ENCODE assay signal across 18 cellular contexts in the genomic region with DNA sequence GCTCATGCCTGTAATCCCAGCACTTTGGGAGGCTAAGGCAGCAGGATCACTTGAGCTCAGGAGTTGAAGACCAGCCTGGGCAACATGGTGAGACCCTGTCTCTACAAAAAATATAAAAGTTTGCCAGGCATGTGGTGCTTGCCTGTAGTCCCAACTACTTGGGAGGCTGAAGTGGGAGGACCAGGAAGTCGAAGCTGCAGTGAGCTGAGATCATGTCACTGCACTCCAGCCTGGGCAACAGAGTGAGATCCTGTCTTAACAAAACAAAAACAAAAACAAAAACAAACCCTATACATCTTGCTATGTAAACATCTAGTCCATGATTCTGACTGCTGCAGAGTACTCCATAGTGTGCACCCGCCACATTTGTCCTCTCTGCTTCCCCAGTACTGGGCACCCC. TPM values are rescaled to one million over a fixed set of nuclear protein-coding genes. Genes with fewer than 3 reads are reported as not detected.
DNase-seq lines count a peak whose midpoint lies in the region; ATAC-seq and TF ChIP-seq lines count a peak whose summit lies in the region.
"Had no signal": no experiment of that assay in that cellular context is flagged by ENCODE, and none has a peak within 500 bp of the region (broad histone marks: within the 10 kb centered on the region; RNA-seq: fewer than 3 reads in every experiment).

No MANE protein-coding gene starts in this region.

- H3K27ac ChIP-seq in right atrium auricular region (peak overlapping the region; percentile 60 to 65), mesenchymal stem cell (ENCODE audit: low read length, poor library complexity, severe bottlenecking) (peak overlapping the region; percentile 87)
- H3K27ac ChIP-seq in naive thymus-derived CD4-positive, alpha-beta T cell (ENCODE audit: low read depth, low read length) = no peak overlapping the region
- H3K27ac ChIP-seq: esophagus squamous epithelium, SK-N-MC had no signal

- H2BK120ac ChIP-seq in mesenchymal stem cell (ENCODE audit: low read depth, low read length) = no peak overlapping the region

- no peaks in the 10 kb centered on the region for H3K9me3 Mint-ChIP-seq in naive thymus-derived CD4-positive, alpha-beta T cell
- H3K9me3 Mint-ChIP-seq: activated B cell treated with CpG ODN at 0.5 μM for 24 hours; activated naive CD4-positive, alpha-beta T cell treated with anti-CD3 and anti-CD28 coated beads for 36 hours; activated T-cell treated with anti-CD3 and anti-CD28 coated beads, Interleukin-2, amount 50 U/mL, for 24 hours had no signal

- H2AFZ ChIP-seq in mesenchymal stem cell (ENCODE audit: low read depth, low read length) = no peak overlapping the region

- H3K36me3 ChIP-seq in right atrium auricular region (no peaks in the 10 kb centered on the region), mesenchymal stem cell (ENCODE audit: control insufficient read depth in 1 of 2, insufficient read depth in 2 of 2, low read depth in 1 of 2, low read length in 2 of 2) (no peaks in the 10 kb centered on the region)
- no peaks in the 10 kb centered on the region for H3K36me3 ChIP-seq in naive thymus-derived CD4-positive, alpha-beta T cell (ENCODE audit: control insufficient read depth in 2 of 3, insufficient read depth in 3 of 3, low read length in 3 of 3)
- H3K36me3 ChIP-seq: esophagus squamous epithelium had no signal

- no peaks in the 10 kb centered on the region for H3K36me3 Mint-ChIP-seq in naive thymus-derived CD4-positive, alpha-beta T cell

- H2BK15ac ChIP-seq in mesenchymal stem cell (ENCODE audit: low read depth, poor library complexity, severe bottlenecking) = no peak overlapping the region

- H3K4me1 Mint-ChIP-seq in naive thymus-derived CD4-positive, alpha-beta T cell = peaks cover 0 to 5% (median 0%) of the 10 kb centered on the region in 7 donors

- no peak overlapping the region for H2BK5ac ChIP-seq in mesenchymal stem cell (ENCODE audit: low read depth, low read length, poor library complexity, severe bottlenecking)

- no peak overlapping the region for H3K4me2 ChIP-seq in mesenchymal stem cell (ENCODE audit: low read length, poor library complexity, severe bottlenecking)

- no peak overlapping the region for H3K14ac ChIP-seq in mesenchymal stem cell (ENCODE audit: low read length in 2 of 2)

- intact Hi-C loops in cardiac septum (cut with DNase I) = no loop called here
- intact Hi-C loops in naive thymus-derived CD4-positive, alpha-beta T cell (cut with micrococcal nuclease) = no loop called here

- TF ChIP-seq CTCF in right atrium auricular region (IDR thresholded peaks at IDR 0.05) = no peak
- TF ChIP-seq CTCF in WI38 (IDR thresholded peaks at IDR 0.05; ENCODE audit: low read depth, low read length) = no peak

- H3K27me3 Mint-ChIP-seq in naive thymus-derived CD4-positive, alpha-beta T cell = peaks cover 0 to 6% (median 1%) of the 10 kb centered on the region in 5 donors
- H3K27me3 Mint-ChIP-seq: activated B cell treated with CpG ODN at 0.5 μM for 24 hours; activated T-cell treated with anti-CD3 and anti-CD28 coated beads, Interleukin-2, amount 50 U/mL, for 24 hours had no signal

- H2BK12ac ChIP-seq in mesenchymal stem cell (ENCODE audit: low read length in 2 of 2) = no peak overlapping the region

- DNase-seq in right atrium auricular region (ENCODE audit: low spot score) (no peak), cardiac septum (ENCODE audit: low spot score) (no peak), mesenchymal stem cell (no peak), iPS-NIHi7 (ENCODE audit: extremely low spot score) (no peak), NCI-H2029 (lab: John Stamatoyannopoulos, UW) (no peak)
- no peak for DNase-seq in naive thymus-derived CD4-positive, alpha-beta T cell
- DNase-seq: activated B cell treated with CpG ODN at 0.5 μM for 24 hours; activated CD8-positive, alpha-beta T cell treated with anti-CD3 and anti-CD28 coated beads, Interleukin-2, amount 10 ng/mL, durations not matched to agents 7 days and 5 days; activated naive CD4-positive, alpha-beta T cell treated with anti-CD3 and anti-CD28 coated beads for 36 hours; activated T-cell treated with anti-CD3 and anti-CD28 coated beads, Interleukin-2, amount 50 U/mL, for 24 hours; effector CD8-positive, alpha-beta T cell; esophagus squamous epithelium; NCI-H1048; stimulated activated CD4-positive, alpha-beta T cell treated with anti-CD3 and anti-CD28 coated beads, Interleukin-12 subunit alpha, Interleukin-12 subunit beta, amount 100 ng/mL, for 4 hours had no signal

- no peak overlapping the region for H3K4me3 Mint-ChIP-seq in naive thymus-derived CD4-positive, alpha-beta T cell
- H3K4me3 Mint-ChIP-seq: activated B cell treated with CpG ODN at 0.5 μM for 24 hours; activated CD8-positive, alpha-beta T cell treated with anti-CD3 and anti-CD28 coated beads, Interleukin-2, amount 10 ng/mL, durations not matched to agents 7 days and 5 days; activated naive CD4-positive, alpha-beta T cell treated with anti-CD3 and anti-CD28 coated beads for 36 hours; activated T-cell treated with anti-CD3 and anti-CD28 coated beads, Interleukin-2, amount 50 U/mL, for 24 hours had no signal

- H2AK5ac ChIP-seq in mesenchymal stem cell (ENCODE audit: low read length, severe bottlenecking) = peak overlapping the region; percentile 69

- H3K4me3 ChIP-seq in right atrium auricular region = no peak overlapping the region
- H3K4me3 ChIP-seq in WI38 (ENCODE audit: low read depth, low read length) = peak overlapping the region; percentile 16; the same call in 1 of the 2 replicates
- no peak overlapping the region for H3K4me3 ChIP-seq in mesenchymal stem cell (ENCODE audit: insufficient read depth in 1 of 2, low read depth in 1 of 2, low read length in 2 of 2)
- no peak overlapping the region for H3K4me3 ChIP-seq in naive thymus-derived CD4-positive, alpha-beta T cell (ENCODE audit: low read length)
- H3K4me3 ChIP-seq: esophagus squamous epithelium, SK-N-MC had no signal

- POLR2A ChIA-PET in naive thymus-derived CD4-positive, alpha-beta T cell (lab: Charles Lee) = no interaction called here

- H3K27ac Mint-ChIP-seq in naive thymus-derived CD4-positive, alpha-beta T cell = no peak overlapping the region
- H3K27ac Mint-ChIP-seq: activated B cell treated with CpG ODN at 0.5 μM for 24 hours; activated CD8-positive, alpha-beta T cell treated with anti-CD3 and anti-CD28 coated beads, Interleukin-2, amount 10 ng/mL, durations not matched to agents 7 days and 5 days; activated naive CD4-positive, alpha-beta T cell treated with anti-CD3 and anti-CD28 coated beads for 36 hours; activated T-cell treated with anti-CD3 and anti-CD28 coated beads, Interleukin-2, amount 50 U/mL, for 24 hours had no signal

- H3K79me1 ChIP-seq in mesenchymal stem cell (replicated peaks; ENCODE audit: low read length, poor library complexity, severe bottlenecking) = no peaks in the 10 kb centered on the region

- H4K8ac ChIP-seq in mesenchymal stem cell (ENCODE audit: low read length) = peak overlapping the region; percentile 33

- H3K27me3 ChIP-seq in right atrium auricular region (no peaks in the 10 kb centered on the region), mesenchymal stem cell (ENCODE audit: control insufficient read depth in 1 of 2, insufficient read depth in 1 of 2, low read length in 2 of 2) (no peaks in the 10 kb centered on the region)
- H3K27me3 ChIP-seq in naive thymus-derived CD4-positive, alpha-beta T cell (ENCODE audit: control insufficient read depth in 2 of 2, insufficient read depth in 2 of 2, low read length in 2 of 2) = no peaks in the 10 kb centered on the region
- H3K27me3 ChIP-seq: esophagus squamous epithelium had no signal

- peak overlapping the region; percentile 4 to 81 for H3K18ac ChIP-seq in mesenchymal stem cell (ENCODE audit: low read depth in 1 of 2, low read length in 2 of 2)

- H4K91ac ChIP-seq in mesenchymal stem cell (ENCODE audit: low read length) = no peak overlapping the region

- ATAC-seq in naive thymus-derived CD4-positive, alpha-beta T cell = no peak
- no peak for ATAC-seq in GM21529 (IDR thresholded peaks at IDR 0.05; ENCODE audit: unreplicated experiment)
- ATAC-seq: activated CD8-positive, alpha-beta T cell treated with anti-CD3 and anti-CD28 coated beads, Interleukin-2, amount 10 ng/mL, durations not matched to agents 7 days and 5 days; left lobe of liver had no signal

- CTCF ChIA-PET in naive thymus-derived CD4-positive, alpha-beta T cell (lab: Charles Lee) = no interaction called here

- WGBS in mesenchymal stem cell = 90% methylated on average over 2 of the region's 2 CpGs

- no peak overlapping the region for H3K9ac ChIP-seq in mesenchymal stem cell (ENCODE audit: low read length)

- no peak overlapping the region for H3K4ac ChIP-seq in mesenchymal stem cell (ENCODE audit: low read depth in 1 of 2, low read length in 2 of 2)

- H3K9me3 ChIP-seq in right atrium auricular region = no peaks in the 10 kb centered on the region
- H3K9me3 ChIP-seq in mesenchymal stem cell (ENCODE audit: control insufficient read depth, low read length) = no peaks in the 10 kb centered on the region
- H3K9me3 ChIP-seq in naive thymus-derived CD4-positive, alpha-beta T cell (ENCODE audit: control insufficient read depth in 2 of 3, low read length in 3 of 3) = no peaks in the 10 kb centered on the region
- H3K9me3 ChIP-seq: esophagus squamous epithelium had no signal

- H3K4me1 ChIP-seq in right atrium auricular region (peaks cover 0 to 25% of the 10 kb centered on the region in 2 donors), mesenchymal stem cell (ENCODE audit: control insufficient read depth, insufficient read depth, low read depth, low read length) (peaks cover 16% of the 10 kb centered on the region)
- H3K4me1 ChIP-seq in naive thymus-derived CD4-positive, alpha-beta T cell (ENCODE audit: control insufficient read depth in 2 of 2, insufficient read depth in 2 of 2, low read length in 2 of 2) = no peaks in the 10 kb centered on the region

- no peak overlapping the region for H3K23ac ChIP-seq in mesenchymal stem cell (ENCODE audit: low read length in 2 of 2)

RNA-seq across cellular contexts. Expression of a gene that starts 19.8 kb away (rescaled TPM):
- 100 to 1,000 TPM; 137 to 147 TPM for total RNA-seq in right atrium auricular region
- 214 TPM for total RNA-seq in cardiac septum
- 42.6 TPM for polyA plus RNA-seq in mesenchymal stem cell (2013, experiment 1 of 2)
- polyA plus RNA-seq in mesenchymal stem cell (2013, experiment 2 of 2) = 43.2 TPM
- 100 to 1,000 TPM in 3 of 5 experiments, 10 to 100 TPM in 2; 89.5 to 168 (median 132) TPM for total RNA-seq in naive thymus-derived CD4-positive, alpha-beta T cell
- 100 to 1,000 TPM; 145 to 168 TPM for polyA plus RNA-seq in naive thymus-derived CD4-positive, alpha-beta T cell
